7 cellular contexts compared by ENCODE assay signal in the genomic region with DNA sequence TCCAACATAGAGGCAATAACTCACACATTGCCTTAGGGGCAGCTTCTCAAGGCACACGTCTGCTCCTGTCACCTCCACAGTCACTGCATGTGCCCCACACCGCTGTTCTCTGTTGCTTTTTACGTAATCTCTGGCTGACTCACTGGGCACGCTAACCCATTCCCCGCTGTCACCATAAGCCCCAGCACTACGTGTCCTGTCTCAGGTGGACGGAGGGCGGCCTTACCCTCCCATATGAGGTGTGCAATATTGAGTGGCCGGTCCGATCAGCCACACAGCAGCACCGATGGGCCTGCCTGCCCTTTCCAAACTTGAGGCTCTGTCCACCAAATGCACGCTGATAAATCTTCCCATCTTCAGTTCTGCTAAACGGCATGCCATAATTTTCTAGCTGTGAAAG.
DNase-seq lines count a peak whose midpoint lies in the region; ATAC-seq and TF ChIP-seq lines count a peak whose summit lies in the region.
"Not testable (repeated sequence)": the region's sequence is repeated elsewhere in the genome, so short reads cannot be mapped to it uniquely, and the experiment has no call there.

No MANE protein-coding gene starts in this region.

- not testable (repeated sequence) for H3K27me3 Mint-ChIP-seq in T-helper 2 cell treated with Interferon-gamma antibody and Interleukin-4, amounts not matched to agents 5 μg/mL and 100 μg/mL, for 36 hours (ENCODE audit: low read depth); stimulated activated naive CD8-positive, alpha-beta T cell treated with anti-CD3 and anti-CD28 coated beads, Interleukin-15, Interleukin-2, amounts not matched to agents 100 ng/mL and 50 ng/mL, for 24 hours

- H3K9me3 ChIP-seq in psoas muscle = not testable (repeated sequence)

- H3K9me3 Mint-ChIP-seq in T-helper 2 cell treated with Interferon-gamma antibody and Interleukin-4, amounts not matched to agents 5 μg/mL and 100 μg/mL, for 36 hours; activated naive CD4-positive, alpha-beta T cell treated with anti-CD3 and anti-CD28 coated beads, Interleukin-2, amount 50 U/mL, for 72 hours; stimulated activated naive CD8-positive, alpha-beta T cell treated with anti-CD3 and anti-CD28 coated beads, Interleukin-15, Interleukin-2, amounts not matched to agents 100 ng/mL and 50 ng/mL, for 24 hours: not testable (repeated sequence)

- peak overlapping the region; percentile 41 for H3K27ac Mint-ChIP-seq in T-helper 2 cell treated with Interferon-gamma antibody and Interleukin-4, amounts not matched to agents 5 μg/mL and 100 μg/mL, for 36 hours
- peak overlapping the region; percentile 34 to 79 for H3K27ac Mint-ChIP-seq in activated naive CD4-positive, alpha-beta T cell treated with anti-CD3 and anti-CD28 coated beads, Interleukin-2, amount 50 U/mL, for 72 hours
- peak overlapping the region; percentile 4 for H3K27ac Mint-ChIP-seq in stimulated activated naive CD8-positive, alpha-beta T cell treated with anti-CD3 and anti-CD28 coated beads, Interleukin-15, Interleukin-2, amounts not matched to agents 100 ng/mL and 50 ng/mL, for 24 hours

- 92 to 97% (median 94%) methylated on average over 13 of the region's 13 CpGs for WGBS in psoas muscle, 3 donors

- H3K36me3 Mint-ChIP-seq in T-helper 2 cell treated with Interferon-gamma antibody and Interleukin-4, amounts not matched to agents 5 μg/mL and 100 μg/mL, for 36 hours (ENCODE audit: low read depth) = peaks cover 47% of the 10 kb centered on the region
- H3K36me3 Mint-ChIP-seq in activated naive CD4-positive, alpha-beta T cell treated with anti-CD3 and anti-CD28 coated beads, Interleukin-2, amount 50 U/mL, for 72 hours = peaks cover 21 to 34% of the 10 kb centered on the region in 2 donors
- H3K36me3 Mint-ChIP-seq in stimulated activated naive CD8-positive, alpha-beta T cell treated with anti-CD3 and anti-CD28 coated beads, Interleukin-15, Interleukin-2, amounts not matched to agents 100 ng/mL and 50 ng/mL, for 24 hours (ENCODE audit: low read depth) = peaks cover 47% of the 10 kb centered on the region

- H3K36me3 ChIP-seq in H7 (replicated peaks; ENCODE audit: control insufficient read depth, insufficient read depth, low read length) = not testable (repeated sequence)
- peaks cover 0 to 57% of the 10 kb centered on the region in 2 donors for H3K36me3 ChIP-seq in psoas muscle (ENCODE audit: insufficient read depth in 1 of 2, low read depth in 1 of 2)

- intact Hi-C loops in psoas muscle (cut with DNase I) = not testable (repeated sequence)

- H3K4me1 ChIP-seq in psoas muscle = not testable (repeated sequence)

- TF ChIP-seq CTCF in epithelial cell of esophagus (IDR thresholded peaks at IDR 0.05; ENCODE audit: insufficient read depth, low read depth, low read length, missing control alignments); psoas muscle (IDR thresholded peaks at IDR 0.05): not testable (repeated sequence)

- ATAC-seq in activated naive CD4-positive, alpha-beta T cell treated with anti-CD3 and anti-CD28 coated beads, Interleukin-2, amount 50 U/mL, for 72 hours = not testable (repeated sequence)
- ATAC-seq in left lobe of liver = peak; percentile 14
- ATAC-seq in psoas muscle = peak in 3 of 4 donors; percentile 26 to 46 (median 41)

- H3K4me3 Mint-ChIP-seq in T-helper 2 cell treated with Interferon-gamma antibody and Interleukin-4, amounts not matched to agents 5 μg/mL and 100 μg/mL, for 36 hours; stimulated activated naive CD8-positive, alpha-beta T cell treated with anti-CD3 and anti-CD28 coated beads, Interleukin-15, Interleukin-2, amounts not matched to agents 100 ng/mL and 50 ng/mL, for 24 hours: not testable (repeated sequence)

- not testable (repeated sequence) for H3K27ac ChIP-seq in psoas muscle

- peak; percentile 2 for DNase-seq in H7
- not testable (repeated sequence) for DNase-seq in T-helper 2 cell treated with Interferon-gamma antibody and Interleukin-4, amounts not matched to agents 5 μg/mL and 100 μg/mL, for 36 hours (ENCODE audit: low spot score); activated naive CD4-positive, alpha-beta T cell treated with anti-CD3 and anti-CD28 coated beads, Interleukin-2, amount 50 U/mL, for 72 hours (ENCODE audit: low spot score in 2 of 2); left lobe of liver (ENCODE audit: low spot score); psoas muscle
- DNase-seq in epithelial cell of esophagus (ENCODE audit: low read depth) = peak; percentile 8

- H3K27me3 ChIP-seq in H7 (ENCODE audit: control insufficient read depth, insufficient read depth, low read length); psoas muscle (ENCODE audit: insufficient read depth in 3 of 3, low read length in 2 of 3): not testable (repeated sequence)

- not testable (repeated sequence) for H3K4me3 ChIP-seq in H7 (ENCODE audit: insufficient read depth, low read depth, low read length); epithelial cell of esophagus (ENCODE audit: low read length); psoas muscle

- not testable (repeated sequence) for H3K4me1 Mint-ChIP-seq in T-helper 2 cell treated with Interferon-gamma antibody and Interleukin-4, amounts not matched to agents 5 μg/mL and 100 μg/mL, for 36 hours (ENCODE audit: low read depth); stimulated activated naive CD8-positive, alpha-beta T cell treated with anti-CD3 and anti-CD28 coated beads, Interleukin-15, Interleukin-2, amounts not matched to agents 100 ng/mL and 50 ng/mL, for 24 hours (ENCODE audit: low read depth)

Comparison
In these comparisons a context has a peak if more than half of its experiments do, and no peak if none do; other contexts are left out.
1. H3K27ac Mint-ChIP-seq: peak in every context shown above with its lines; median percentile 56 in activated naive CD4-positive, alpha-beta T cell treated with anti-CD3 and anti-CD28 coated beads, Interleukin-2, amount 50 U/mL, for 72 hours; 41 in T-helper 2 cell treated with Interferon-gamma antibody and Interleukin-4, amounts not matched to agents 5 μg/mL and 100 μg/mL, for 36 hours; 4 in stimulated activated naive CD8-positive, alpha-beta T cell treated with anti-CD3 and anti-CD28 coated beads, Interleukin-15, Interleukin-2, amounts not matched to agents 100 ng/mL and 50 ng/mL, for 24 hours.